8 cellular contexts compared by ENCODE assay signal in genomic region chr12:14774074-14774943, GRCh38. TPM values are rescaled to one million over a fixed set of nuclear protein-coding genes. Genes with fewer than 3 reads are reported as not detected.
DNase-seq lines count a peak whose midpoint lies in the region; ATAC-seq and TF ChIP-seq lines count a peak whose summit lies in the region.

No MANE protein-coding gene starts in this region.

- TF ChIP-seq CTCF in AG09309 (IDR thresholded peaks at IDR 0.05; ENCODE audit: control insufficient read depth, insufficient read depth, low read depth, low read length, missing control alignments) = no peak

- peak overlapping the region; percentile 79 for H3K27ac ChIP-seq in substantia nigra (ENCODE audit: low read depth, low read length, poor library complexity, severe bottlenecking)

- peak; percentile 60 for ATAC-seq in HG03432 (IDR thresholded peaks at IDR 0.05; ENCODE audit: unreplicated experiment)

- peaks cover 64% of the 10 kb centered on the region for H3K4me1 Mint-ChIP-seq in activated naive CD4-positive, alpha-beta T cell treated with anti-CD3 and anti-CD28 coated beads, Interleukin-2, amount 50 U/mL, for 24 hours

- in situ Hi-C loops in SK-MEL-5 (cut with HindIII; ENCODE audit: low pct_unique_long_range_greater_than_20kb, low sequenced_read_pairs) = no loop called here

- H3K27me3 Mint-ChIP-seq in activated naive CD4-positive, alpha-beta T cell treated with anti-CD3 and anti-CD28 coated beads, Interleukin-2, amount 50 U/mL, for 24 hours = no peaks in the 10 kb centered on the region

- peak; percentile 88 for TF ChIP-seq POLR2A in GM19193 (IDR thresholded peaks at IDR 0.05; ENCODE audit: extremely low read depth, insufficient read depth, insufficient read length)

- DNase-seq in AG09309 (ENCODE audit: low read depth) (peak; percentile 86), SK-MEL-5 (ENCODE audit: low read depth, low spot score) (peak; percentile 98), glomerular endothelial cell (ENCODE audit: extremely low read depth, low read depth, low spot score) (peak; percentile 73), non-pigmented ciliary epithelial cell (ENCODE audit: low read depth) (peak; percentile 79), substantia nigra (lab: John Stamatoyannopoulos, UW) (peak; percentile 43 to 94 (median 87))

- H3K4me3 ChIP-seq in AG09309 (ENCODE audit: control insufficient read depth, low read depth, low read length) = peak overlapping the region; percentile 87

- H3K36me3 Mint-ChIP-seq in activated naive CD4-positive, alpha-beta T cell treated with anti-CD3 and anti-CD28 coated beads, Interleukin-2, amount 50 U/mL, for 24 hours = peaks cover 1% of the 10 kb centered on the region

- no peaks in the 10 kb centered on the region for H3K9me3 Mint-ChIP-seq in activated naive CD4-positive, alpha-beta T cell treated with anti-CD3 and anti-CD28 coated beads, Interleukin-2, amount 50 U/mL, for 24 hours

- H3K4me3 Mint-ChIP-seq in activated naive CD4-positive, alpha-beta T cell treated with anti-CD3 and anti-CD28 coated beads, Interleukin-2, amount 50 U/mL, for 24 hours = peak overlapping the region; percentile 94

- H3K27ac Mint-ChIP-seq in activated naive CD4-positive, alpha-beta T cell treated with anti-CD3 and anti-CD28 coated beads, Interleukin-2, amount 50 U/mL, for 24 hours = peak overlapping the region; percentile 95

RNA-seq across cellular contexts. Expression of gene WBP11, which starts 29.0 kb away (rescaled TPM):
- total RNA-seq in SK-MEL-5 (2014; rRNA removed; shearing (Covaris generic)) = 33.2 and 33.7 TPM in 2 replicates
- 62.4 and 70.6 TPM in 2 replicates for polyA plus RNA-seq in SK-MEL-5 (2015; cell fraction: cytosol; rRNA removed)
- 28.4 and 34.5 TPM in 2 replicates for polyA plus RNA-seq in SK-MEL-5 (2015; cell fraction: nucleus; rRNA removed)
- total RNA-seq in glomerular endothelial cell = 21.6 and 24.1 TPM in 2 replicates

RNA-seq across cellular contexts. Expression of gene C12orf60, which starts 29.2 kb away (rescaled TPM):
- total RNA-seq in SK-MEL-5 (2014; rRNA removed; shearing (Covaris generic)) = 14.1 and 15.9 TPM in 2 replicates
- 4.2 and 4.3 TPM in 2 replicates for polyA plus RNA-seq in SK-MEL-5 (2015; cell fraction: cytosol; rRNA removed)
- polyA plus RNA-seq in SK-MEL-5 (2015; cell fraction: nucleus; rRNA removed) = 2.0 and 5.4 TPM in 2 replicates
- total RNA-seq in glomerular endothelial cell = 0.24 and 2.1 TPM in 2 replicates

RNA-seq across cellular contexts. Expression of gene SMCO3, which starts 39.7 kb away (rescaled TPM):
- 0.24 TPM in 1 of 2 replicates, not detected in the other for total RNA-seq in SK-MEL-5 (2014; rRNA removed; shearing (Covaris generic))
- 0.05 and 0.09 TPM in 2 replicates for polyA plus RNA-seq in SK-MEL-5 (2015; cell fraction: cytosol; rRNA removed)
- polyA plus RNA-seq in SK-MEL-5 (2015; cell fraction: nucleus; rRNA removed) = not detected in 2 replicates
- 0.05 and 0.12 TPM in 2 replicates for total RNA-seq in glomerular endothelial cell

Comparison
In these comparisons a context has a peak if more than half of its experiments do, and no peak if none do; other contexts are left out.
1. Peak in every context shown above with its lines: DNase-seq, ATAC-seq, H3K4me3 ChIP-seq and H3K27ac ChIP-seq.